18 cellular contexts compared by ENCODE assay signal in genomic region chr15:47466357-47466756, GRCh38.
DNase-seq lines count a peak whose midpoint lies in the region; ATAC-seq and TF ChIP-seq lines count a peak whose summit lies in the region.
"Had no signal": no experiment of that assay in that cellular context is flagged by ENCODE, and none has a peak within 500 bp of the region (broad histone marks: within the 10 kb centered on the region; RNA-seq: fewer than 3 reads in every experiment).

No MANE protein-coding gene starts in this region.

- H3K4me3 ChIP-seq in SJSA1 = no peak overlapping the region
- H3K4me3 ChIP-seq in fibroblast of lung (replicated peaks in 1 of 4; ENCODE audit: control extremely low read depth in 1 of 4, insufficient read depth in 1 of 4, low read depth in 3 of 4, low read length in 4 of 4) = no peak overlapping the region
- no peak overlapping the region for H3K4me3 ChIP-seq in dorsolateral prefrontal cortex
- H3K4me3 ChIP-seq: BLaER1, SK-N-MC had no signal

- H3K9me3 ChIP-seq in SJSA1 (replicated peaks) (peaks cover 7% of the 10 kb centered on the region; the same call in 1 of the 2 replicates), fibroblast of lung (ENCODE audit: control insufficient read depth, insufficient read depth, low read depth, low read length) (no peaks in the 10 kb centered on the region)
- H3K9me3 ChIP-seq: BLaER1, neutrophil had no signal

- H3K4me1 Mint-ChIP-seq in HFFc6 (ENCODE audit: low read depth) = peaks cover 47% of the 10 kb centered on the region

- H3K9me3 Mint-ChIP-seq in HFFc6 = peaks cover 17% of the 10 kb centered on the region

- H3K27me3 Mint-ChIP-seq in HFFc6 (ENCODE audit: insufficient read depth) = no peaks in the 10 kb centered on the region

- H3K27ac ChIP-seq in SJSA1 (peak overlapping the region; percentile 79), fibroblast of lung (ENCODE audit: insufficient read depth, low read length) (no peak overlapping the region), dorsolateral prefrontal cortex (no peak overlapping the region)
- H3K27ac ChIP-seq: BLaER1, neutrophil, SK-N-MC had no signal

- H3K36me3 Mint-ChIP-seq in HFFc6 (ENCODE audit: low read depth) = peaks cover 13% of the 10 kb centered on the region
- H3K36me3 Mint-ChIP-seq: mesothelial cell of epicardium had no signal

- no peak overlapping the region for H3K4me2 ChIP-seq in fibroblast of lung (ENCODE audit: extremely low read depth, insufficient read depth, low read length)
- H3K4me2 ChIP-seq: BLaER1 had no signal

- peak overlapping the region; percentile 55 for H3K27ac Mint-ChIP-seq in HFFc6
- H3K27ac Mint-ChIP-seq: mesothelial cell of epicardium had no signal

- no peak for ATAC-seq in HG02884 (IDR thresholded peaks at IDR 0.05; ENCODE audit: unreplicated experiment)
- ATAC-seq in omental fat pad (ENCODE audit: low FRiP score) = no peak

- peak overlapping the region; percentile 6; the same call in 1 of the 2 replicates for H3K4me3 Mint-ChIP-seq in HFFc6
- H3K4me3 Mint-ChIP-seq: mesothelial cell of epicardium had no signal

- DNase-seq in HFFc6 (peak; percentile 72), SJSA1 (ENCODE audit: low read depth in 1 of 2, low spot score in 2 of 2) (peak in 1 of 2 experiments; percentile 54), fibroblast of lung (ENCODE audit: low read depth in 2 of 2) (peak; percentile 64 to 76), renal cortical epithelial cell (ENCODE audit: low read depth) (peak; percentile 18), omental fat pad (ENCODE audit: low spot score) (no peak), dorsolateral prefrontal cortex (no peak), GM20000 (ENCODE audit: low spot score) (no peak)
- DNase-seq: activated CD4-positive, alpha-beta T cell treated with anti-CD3 and anti-CD28 coated beads, Interleukin-2, amount 50 U/mL, for 4 hours; amniotic stem cell; cortex of kidney; foreskin melanocyte; NCI-H1417 treated with DMSO at 0.1 percent for 48 hours; stimulated activated naive CD4-positive, alpha-beta T cell had no signal

- H3K36me3 ChIP-seq in SJSA1 (no peaks in the 10 kb centered on the region), fibroblast of lung (ENCODE audit: control insufficient read depth, insufficient read depth, low read length) (no peaks in the 10 kb centered on the region)
- H3K36me3 ChIP-seq: BLaER1, neutrophil had no signal

- H3K9ac ChIP-seq in fibroblast of lung (ENCODE audit: insufficient read depth, low read length) = no peak overlapping the region
- H3K9ac ChIP-seq: BLaER1 had no signal

- no peak overlapping the region for H2AFZ ChIP-seq in fibroblast of lung (ENCODE audit: low read length)

- intact Hi-C loops in dorsolateral prefrontal cortex (cut with DNase I) = no loop called here

- no peaks in the 10 kb centered on the region for H4K20me1 ChIP-seq in fibroblast of lung (ENCODE audit: control insufficient read depth, extremely low read depth, insufficient read depth, low read length)
- H4K20me1 ChIP-seq: BLaER1 had no signal

- H3K4me1 ChIP-seq in SJSA1 (replicated peaks) = peaks cover 12% of the 10 kb centered on the region
- peaks cover 2% of the 10 kb centered on the region for H3K4me1 ChIP-seq in fibroblast of lung (ENCODE audit: control insufficient read depth, extremely low read depth, insufficient read depth, low read length)
- H3K4me1 ChIP-seq: BLaER1 had no signal

- no peaks in the 10 kb centered on the region for H3K79me2 ChIP-seq in fibroblast of lung (ENCODE audit: control insufficient read depth, insufficient read depth, low read length)

- H3K27me3 ChIP-seq in SJSA1 (replicated peaks) (no peaks in the 10 kb centered on the region), fibroblast of lung (ENCODE audit: control insufficient read depth, insufficient read depth, low read length) (no peaks in the 10 kb centered on the region), dorsolateral prefrontal cortex (no peaks in the 10 kb centered on the region)
- H3K27me3 ChIP-seq: BLaER1, neutrophil had no signal

- TF ChIP-seq CTCF in HFFc6 (IDR thresholded peaks at IDR 0.05) = no peak
- TF ChIP-seq CTCF in fibroblast of lung (conservative IDR thresholded peaks at IDR 0.05 in 1 of 2, IDR thresholded peaks at IDR 0.05 in 1 of 2; ENCODE audit: low read depth in 1 of 2, low read length in 2 of 2) = no peak
- TF ChIP-seq CTCF in omental fat pad (IDR thresholded peaks at IDR 0.05) = no peak
- no peak for TF ChIP-seq CTCF in dorsolateral prefrontal cortex (IDR thresholded peaks at IDR 0.05 in 54 of 56, conservative IDR thresholded peaks at IDR 0.05 in 2 of 56; ENCODE audit: low read depth in 1 of 56, partially characterized antibody in 56 of 56)
- no peak for TF ChIP-seq CTCF in GM20000 (IDR thresholded peaks at IDR 0.05; ENCODE audit: extremely low read depth, missing control alignments)

Comparison
In these comparisons a context has a peak if more than half of its experiments do, and no peak if none do; other contexts are left out.
1. DNase-seq: peak in HFFc6 (single experiment), fibroblast of lung (2 of 2) and renal cortical epithelial cell (single experiment); none in omental fat pad (single experiment), dorsolateral prefrontal cortex (0 of 10) and GM20000 (single experiment).